Comparison of ENCODE assay signal across 14 cellular contexts in the genomic region with DNA sequence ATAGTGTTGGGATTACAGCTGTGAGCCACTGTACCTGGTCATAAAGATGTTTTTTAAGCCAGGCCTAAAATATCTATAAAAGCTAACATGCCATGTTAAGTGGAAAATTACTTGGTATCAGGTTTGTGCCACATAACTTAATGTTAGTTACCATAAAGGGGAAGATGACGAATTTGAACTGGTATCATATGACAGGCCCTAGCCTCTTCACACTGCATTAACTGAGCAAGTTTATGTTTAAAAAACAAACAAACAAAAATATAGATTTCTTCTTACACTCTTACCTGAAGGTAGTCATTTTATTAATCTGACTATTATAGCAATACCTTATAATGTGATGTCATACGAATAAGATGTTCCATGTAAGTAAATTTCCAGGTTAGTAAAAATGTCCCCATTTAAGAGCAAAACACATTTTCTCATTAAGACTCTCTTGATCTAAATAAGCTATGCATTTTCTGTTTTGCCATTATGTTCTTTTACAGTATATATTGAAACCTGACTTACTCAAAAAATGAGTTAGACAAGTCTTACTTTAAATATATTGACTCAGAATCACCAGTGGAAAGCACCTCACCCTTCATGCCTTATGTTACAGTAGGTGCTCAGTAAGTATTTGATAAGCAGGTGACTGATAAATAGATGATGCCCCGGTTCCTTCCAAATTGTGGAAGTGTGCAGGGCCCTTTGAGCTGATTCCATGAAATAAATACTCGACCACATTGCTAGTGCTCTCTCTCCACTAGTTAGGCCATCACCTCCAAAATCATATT.
A peak's percentile ranks its signal among the peaks of the same experiment; 100 is the strongest.
DNase-seq lines count a peak whose midpoint lies in the region; ATAC-seq, FAIRE-seq and TF ChIP-seq lines count a peak whose summit lies in the region.
"Had no signal": no experiment of that assay in that cellular context is flagged by ENCODE, and none has a peak within 500 bp of the region (broad histone marks: within the 10 kb centered on the region; RNA-seq: fewer than 3 reads in every experiment).

No MANE protein-coding gene starts in this region.

- in situ Hi-C loops in HepG2 (cut with HindIII; ENCODE audit: extremely low pct_ligation_motif_present, low pct_unique_long_range_greater_than_20kb), result loop anchor here (25.0 kb wide), 1 partner anchor 502 kb away; no protein-coding TSS in a partner anchor

- H3K27me3 ChIP-seq in HepG2 (ENCODE audit: control insufficient read depth in 1 of 2, insufficient read depth in 2 of 2, low read length in 2 of 2), result no peaks in the 10 kb centered on the region
- H3K27me3 ChIP-seq in right lobe of liver, result no peaks in the 10 kb centered on the region
- H3K27me3 ChIP-seq: BLaER1 treated with 17β-estradiol and CSF1 and Interleukin-3, amounts not matched to agents 10 nM and 100 nM had no signal

- no peaks in the 10 kb centered on the region for H3K27me3 Mint-ChIP-seq in stimulated activated naive CD8-positive, alpha-beta T cell treated with anti-CD3 and anti-CD28 coated beads, Interleukin-15, amount 100 ng/mL, for 72 hours
- H3K27me3 Mint-ChIP-seq: type B pancreatic cell had no signal

- intact Hi-C loops in HepG2 (cut with micrococcal nuclease; ENCODE audit: unreplicated experiment) (no loop called here), right lobe of liver (cut with DNase I) (no loop called here)

- TF ChIP-seq RAD21 in HepG2 (CRISPR knock-in tag; IDR thresholded peaks at IDR 0.05), result no peak

- BruUV-seq in HepG2 (replicated peaks; lab: Mats Ljungman, UMichigan), result no TSS peak

- H3K4me3 Mint-ChIP-seq in stimulated activated naive CD8-positive, alpha-beta T cell treated with anti-CD3 and anti-CD28 coated beads, Interleukin-15, amount 100 ng/mL, for 72 hours, result peak overlapping the region; percentile 48 to 53
- H3K4me3 Mint-ChIP-seq: type B pancreatic cell had no signal

- H2AFZ ChIP-seq in HepG2 (ENCODE audit: low read length), result no peak overlapping the region

- H3K9me3 ChIP-seq in HepG2 (ENCODE audit: low read length) (no peaks in the 10 kb centered on the region), right lobe of liver (no peaks in the 10 kb centered on the region)
- H3K9me3 ChIP-seq: BLaER1 treated with 17β-estradiol and CSF1 and Interleukin-3, amounts not matched to agents 10 nM and 100 nM had no signal

- H3K4me2 ChIP-seq in HepG2 (ENCODE audit: low read depth, low read length), result no peak overlapping the region
- H3K4me2 ChIP-seq: BLaER1 treated with 17β-estradiol and CSF1 and Interleukin-3, amounts not matched to agents 10 nM and 100 nM had no signal

- no peak for TF ChIP-seq EP300 in HepG2 (IDR thresholded peaks at IDR 0.05; ENCODE audit: low read depth in 2 of 2, low read length in 2 of 2)
- TF ChIP-seq EP300 in HepG2 (CRISPR knock-in tag; IDR thresholded peaks at IDR 0.05; ENCODE audit: borderline replicate concordance), result no peak

- no peak for TF ChIP-seq POLR2A in HepG2 (IDR thresholded peaks at IDR 0.05; ENCODE audit: insufficient read depth in 1 of 2, low read depth in 2 of 2, low read length in 2 of 2)
- TF ChIP-seq POLR2A in right lobe of liver (IDR thresholded peaks at IDR 0.05), result no peak

- H3K9me3 Mint-ChIP-seq in activated naive CD4-positive, alpha-beta T cell treated with anti-CD3 and anti-CD28 coated beads, Interleukin-2, amount 50 U/mL, for 72 hours, result no peaks in the 10 kb centered on the region
- no peaks in the 10 kb centered on the region for H3K9me3 Mint-ChIP-seq in stimulated activated naive CD8-positive, alpha-beta T cell treated with anti-CD3 and anti-CD28 coated beads, Interleukin-15, amount 100 ng/mL, for 72 hours
- H3K9me3 Mint-ChIP-seq: type B pancreatic cell had no signal

- WGBS in HepG2 (ENCODE audit: low lambda C conversion rate), result 99% methylated on average over 4 of the region's 4 CpGs
- WGBS in right lobe of liver (ENCODE audit: insufficient coverage, low coverage, low lambda C conversion rate, missing lambda C conversion rate), result 87% methylated on average over 4 of the region's 4 CpGs

- H3K27ac ChIP-seq in HepG2 (ENCODE audit: extremely low read length, insufficient read depth, low read length), result no peak overlapping the region
- no peak overlapping the region for H3K27ac ChIP-seq in right lobe of liver
- H3K27ac ChIP-seq: BLaER1 treated with 17β-estradiol and CSF1 and Interleukin-3, amounts not matched to agents 10 nM and 100 nM had no signal

- H3K4me1 ChIP-seq in HepG2 (ENCODE audit: insufficient read depth, low read length) (peaks cover 40% of the 10 kb centered on the region), right lobe of liver (peaks cover 0 to 34% (median 16%) of the 10 kb centered on the region in 4 donors)

- H3K4me3 ChIP-seq in HepG2 (replicated peaks in 1 of 3; ENCODE audit: insufficient read depth in 1 of 3, low read depth in 2 of 3, low read length in 3 of 3) (no peak overlapping the region), right lobe of liver (no peak overlapping the region)
- H3K4me3 ChIP-seq: BLaER1 treated with 17β-estradiol and CSF1 and Interleukin-3, amounts not matched to agents 10 nM and 100 nM had no signal

- FAIRE-seq in HepG2 (lab: Jason Lieb, UNC), result no peak

- H3K36me3 ChIP-seq in HepG2 (replicated peaks in 1 of 2; ENCODE audit: control insufficient read depth in 1 of 2, insufficient read depth in 2 of 2, low read length in 2 of 2) (peaks cover 10 to 37% of the 10 kb centered on the region in 2 experiments; a peak in 4 of 5 replicates), right lobe of liver (no peaks in the 10 kb centered on the region)

- TF ChIP-seq CTCF in HepG2 (CRISPR knock-in tag; IDR thresholded peaks at IDR 0.05), result no peak
- no peak for TF ChIP-seq CTCF in right lobe of liver (IDR thresholded peaks at IDR 0.05)

- DNase-seq in HepG2 (ENCODE audit: low spot score) (no peak), right lobe of liver (no peak), NCI-H2196 treated with DMSO at 0.1 percent for 48 hours (lab: John Stamatoyannopoulos, UW; ENCODE audit: unreplicated experiment) (no peak), putamen (ENCODE audit: low spot score) (no peak), activated gamma-delta T cell (lab: John Stamatoyannopoulos, UW) (no peak)
- no peak for DNase-seq in activated naive CD4-positive, alpha-beta T cell treated with anti-CD3 and anti-CD28 coated beads, Interleukin-2, amount 50 U/mL, for 72 hours (ENCODE audit: low spot score in 2 of 2)
- no peak for DNase-seq in stimulated activated naive CD8-positive, alpha-beta T cell treated with anti-CD3 and anti-CD28 coated beads, Interleukin-15, amount 100 ng/mL, for 72 hours
- DNase-seq: activated CD4-positive, CD25-positive, alpha-beta regulatory T cell treated with anti-CD3 and anti-CD28 coated beads, Interleukin-2, amount 50 U/mL, for 72 hours; GDM1; HCEC 1CT; SIG-M5 had no signal

- CTCF ChIA-PET in HepG2 (lab: Yijun Ruan, JAX; ENCODE audit: low intra/inter-chr PET ratio, low total read pairs), result no interaction called here

- H3K79me2 ChIP-seq in HepG2 (ENCODE audit: insufficient read depth, low read length), result no peaks in the 10 kb centered on the region

- H3K4me1 Mint-ChIP-seq in stimulated activated naive CD8-positive, alpha-beta T cell treated with anti-CD3 and anti-CD28 coated beads, Interleukin-15, amount 100 ng/mL, for 72 hours, result peaks cover 95% of the 10 kb centered on the region

- H3K27ac Mint-ChIP-seq in activated naive CD4-positive, alpha-beta T cell treated with anti-CD3 and anti-CD28 coated beads, Interleukin-2, amount 50 U/mL, for 72 hours, result peak overlapping the region; percentile 96 to 99
- H3K27ac Mint-ChIP-seq in stimulated activated naive CD8-positive, alpha-beta T cell treated with anti-CD3 and anti-CD28 coated beads, Interleukin-15, amount 100 ng/mL, for 72 hours, result peak overlapping the region; percentile 90 to 92
- H3K27ac Mint-ChIP-seq: type B pancreatic cell had no signal

- no peaks in the 10 kb centered on the region for H4K20me1 ChIP-seq in HepG2 (ENCODE audit: insufficient read depth, low read length)

- POLR2A ChIA-PET in HepG2 (lab: Yijun Ruan, JAX), result no interaction called here

- H3K9ac ChIP-seq in HepG2 (ENCODE audit: insufficient read depth, low read depth, low read length), result no peak overlapping the region
- H3K9ac ChIP-seq: BLaER1 treated with 17β-estradiol and CSF1 and Interleukin-3, amounts not matched to agents 10 nM and 100 nM had no signal

- ATAC-seq in HepG2, result no peak
- ATAC-seq in right lobe of liver, result no peak
- peak; percentile 49 for ATAC-seq in HG02840 (IDR thresholded peaks at IDR 0.05; ENCODE audit: low FRiP score, unreplicated experiment)
- ATAC-seq in activated naive CD4-positive, alpha-beta T cell treated with anti-CD3 and anti-CD28 coated beads, Interleukin-2, amount 50 U/mL, for 72 hours, result peak; percentile 72 to 78
- peak; percentile 79 for ATAC-seq in stimulated activated naive CD8-positive, alpha-beta T cell treated with anti-CD3 and anti-CD28 coated beads, Interleukin-15, amount 100 ng/mL, for 72 hours

- H3K36me3 Mint-ChIP-seq in activated naive CD4-positive, alpha-beta T cell treated with anti-CD3 and anti-CD28 coated beads, Interleukin-2, amount 50 U/mL, for 72 hours, result peaks cover 14 to 82% of the 10 kb centered on the region in 2 donors

Comparison
In these comparisons a context has a peak if more than half of its experiments do, and no peak if none do; other contexts are left out.
1. ATAC-seq: peak in HG02840 (single experiment), activated naive CD4-positive, alpha-beta T cell treated with anti-CD3 and anti-CD28 coated beads, Interleukin-2, amount 50 U/mL, for 72 hours (2 of 2) and stimulated activated naive CD8-positive, alpha-beta T cell treated with anti-CD3 and anti-CD28 coated beads, Interleukin-15, amount 100 ng/mL, for 72 hours (single experiment); none in HepG2 (single experiment) and right lobe of liver (0 of 4).